In genomic region chr9:14156046-14156445, GRCh38 we compare ENCODE assay signal across 14 cellular contexts.
A peak's percentile ranks its signal among the peaks of the same experiment; 100 is the strongest.
DNase-seq lines count a peak whose midpoint lies in the region; ATAC-seq and TF ChIP-seq lines count a peak whose summit lies in the region.
"Had no signal": no experiment of that assay in that cellular context is flagged by ENCODE, and none has a peak within 500 bp of the region (broad histone marks: within the 10 kb centered on the region; RNA-seq: fewer than 3 reads in every experiment).

No MANE protein-coding gene starts in this region.

- no peaks in the 10 kb centered on the region for H3F3A ChIP-seq in OCI-LY1 (ENCODE audit: insufficient read depth, low read length)

- ATAC-seq in GM18861 (IDR thresholded peaks at IDR 0.05; ENCODE audit: unreplicated experiment) (peak; percentile 96), GM21390 (IDR thresholded peaks at IDR 0.05; ENCODE audit: unreplicated experiment) (peak; percentile 98), HG03060 (IDR thresholded peaks at IDR 0.05; ENCODE audit: low read depth, unreplicated experiment) (peak; percentile 92)
- ATAC-seq: activated naive CD4-positive, alpha-beta T cell treated with anti-CD3 and anti-CD28 coated beads, Interleukin-2, amount 50 U/mL, for 72 hours; mucosa of descending colon had no signal

- no peak for TF ChIP-seq CTCF in OCI-LY1 (IDR thresholded peaks at IDR 0.05; ENCODE audit: low read length)
- TF ChIP-seq CTCF in GM13977 (IDR thresholded peaks at IDR 0.05; ENCODE audit: extremely low read depth, insufficient read depth, missing control alignments): no peak

- H3K27ac ChIP-seq in OCI-LY1 (ENCODE audit: low read depth, low read length, poor library complexity, severe bottlenecking): no peak overlapping the region
- H3K27ac ChIP-seq in CD4-positive, alpha-beta memory T cell (ENCODE audit: low read depth, low read length): no peak overlapping the region

- no peaks in the 10 kb centered on the region for H3K9me3 Mint-ChIP-seq in activated CD4-positive, alpha-beta memory T cell treated with anti-CD3 and anti-CD28 coated beads, Interleukin-2, amount 10 ng/mL, durations not matched to agents 7 days and 5 days
- peaks cover 0 to 3% (median 0%) of the 10 kb centered on the region in 8 donors for H3K9me3 Mint-ChIP-seq in CD4-positive, alpha-beta memory T cell
- H3K9me3 Mint-ChIP-seq: activated naive CD4-positive, alpha-beta T cell treated with anti-CD3 and anti-CD28 coated beads, Interleukin-2, amount 50 U/mL, for 72 hours; H9 had no signal

- peak overlapping the region; percentile 31 for H3K4me2 ChIP-seq in OCI-LY1 (ENCODE audit: low read length)

- no peak for DNase-seq in activated CD4-positive, alpha-beta memory T cell treated with anti-CD3 and anti-CD28 coated beads, Interleukin-2, amount 10 ng/mL, durations not matched to agents 7 days and 5 days
- DNase-seq in CD4-positive, alpha-beta memory T cell: no peak
- DNase-seq in GM13977 (ENCODE audit: low spot score) (no peak), kidney glomerular epithelial cell (lab: John Stamatoyannopoulos, UW) (no peak)
- DNase-seq: activated CD4-positive, CD25-positive, alpha-beta regulatory T cell treated with anti-CD3 and anti-CD28 coated beads, Interleukin-2, amount 50 U/mL, for 72 hours; H9; mucosa of descending colon; NCI-H1048; sigmoid colon had no signal

- no peaks in the 10 kb centered on the region for H3K9me2 ChIP-seq in OCI-LY1 (ENCODE audit: low read depth, low read length)

- peaks cover 20% of the 10 kb centered on the region for H3K4me1 ChIP-seq in OCI-LY1 (ENCODE audit: insufficient read depth, low read length, severe bottlenecking)
- H3K4me1 ChIP-seq in CD4-positive, alpha-beta memory T cell (ENCODE audit: insufficient read depth, low read length): no peaks in the 10 kb centered on the region

- no peak overlapping the region for H2AFZ ChIP-seq in OCI-LY1 (ENCODE audit: low read length)

- no peak overlapping the region for H3K27ac Mint-ChIP-seq in activated CD4-positive, alpha-beta memory T cell treated with anti-CD3 and anti-CD28 coated beads, Interleukin-2, amount 10 ng/mL, durations not matched to agents 7 days and 5 days
- no peak overlapping the region for H3K27ac Mint-ChIP-seq in CD4-positive, alpha-beta memory T cell
- H3K27ac Mint-ChIP-seq: activated naive CD4-positive, alpha-beta T cell treated with anti-CD3 and anti-CD28 coated beads, Interleukin-2, amount 50 U/mL, for 72 hours; H9 had no signal

- no peaks in the 10 kb centered on the region for H3K36me3 ChIP-seq in OCI-LY1 (ENCODE audit: insufficient read depth, low read length)
- no peaks in the 10 kb centered on the region for H3K36me3 ChIP-seq in CD4-positive, alpha-beta memory T cell (ENCODE audit: insufficient read depth, low read length)
- H3K36me3 ChIP-seq: sigmoid colon had no signal

- no peaks in the 10 kb centered on the region for H4K20me1 ChIP-seq in OCI-LY1 (ENCODE audit: insufficient read depth, low read length)

- no peaks in the 10 kb centered on the region for H3K36me3 Mint-ChIP-seq in activated CD4-positive, alpha-beta memory T cell treated with anti-CD3 and anti-CD28 coated beads, Interleukin-2, amount 10 ng/mL, durations not matched to agents 7 days and 5 days (ENCODE audit: low read depth)
- H3K36me3 Mint-ChIP-seq in CD4-positive, alpha-beta memory T cell: no peaks in the 10 kb centered on the region
- H3K36me3 Mint-ChIP-seq: activated naive CD4-positive, alpha-beta T cell treated with anti-CD3 and anti-CD28 coated beads, Interleukin-2, amount 50 U/mL, for 72 hours had no signal

- H3K27me3 ChIP-seq in OCI-LY1 (ENCODE audit: insufficient read depth, low read length): no peaks in the 10 kb centered on the region
- H3K27me3 ChIP-seq in CD4-positive, alpha-beta memory T cell (ENCODE audit: insufficient read depth, low read length): no peaks in the 10 kb centered on the region
- H3K27me3 ChIP-seq: sigmoid colon had no signal

- CTCF ChIA-PET in activated CD4-positive, alpha-beta memory T cell treated with anti-CD3 and anti-CD28 coated beads, Interleukin-2, amount 10 ng/mL, durations not matched to agents 7 days and 5 days (lab: Charles Lee): no interaction called here
- CTCF ChIA-PET in CD4-positive, alpha-beta memory T cell (lab: Charles Lee; ENCODE audit: partially characterized antibody): no interaction called here

- in situ Hi-C loops in GM13977 (cut with MboI; ENCODE audit: low pct_unique_long_range_greater_than_20kb, low sequenced_read_pairs, unreplicated experiment): no loop called here

- H3K27me3 Mint-ChIP-seq in activated CD4-positive, alpha-beta memory T cell treated with anti-CD3 and anti-CD28 coated beads, Interleukin-2, amount 10 ng/mL, durations not matched to agents 7 days and 5 days: no peaks in the 10 kb centered on the region
- H3K27me3 Mint-ChIP-seq in CD4-positive, alpha-beta memory T cell: peaks cover 1 to 2% of the 10 kb centered on the region in 2 donors

- peaks cover 3% of the 10 kb centered on the region for H3K4me1 Mint-ChIP-seq in activated CD4-positive, alpha-beta memory T cell treated with anti-CD3 and anti-CD28 coated beads, Interleukin-2, amount 10 ng/mL, durations not matched to agents 7 days and 5 days
- peaks cover 0 to 7% (median 7%) of the 10 kb centered on the region in 4 donors for H3K4me1 Mint-ChIP-seq in CD4-positive, alpha-beta memory T cell

- H3K9me3 ChIP-seq in OCI-LY1 (ENCODE audit: low read length): no peaks in the 10 kb centered on the region
- H3K9me3 ChIP-seq in CD4-positive, alpha-beta memory T cell (ENCODE audit: control insufficient read depth in 1 of 2, low read length in 2 of 2): no peaks in the 10 kb centered on the region
- H3K9me3 ChIP-seq: mucosa of descending colon, sigmoid colon had no signal

- POLR2A ChIA-PET in activated CD4-positive, alpha-beta memory T cell treated with anti-CD3 and anti-CD28 coated beads, Interleukin-2, amount 10 ng/mL, durations not matched to agents 7 days and 5 days (lab: Charles Lee): no interaction called here
- POLR2A ChIA-PET in CD4-positive, alpha-beta memory T cell (lab: Charles Lee; ENCODE audit: partially characterized antibody): no interaction called here

- no peak overlapping the region for H3K9ac ChIP-seq in OCI-LY1 (ENCODE audit: low read length)

- H3K4me3 ChIP-seq in OCI-LY1 (ENCODE audit: low read depth, low read length, poor library complexity, severe bottlenecking): no peak overlapping the region
- no peak overlapping the region for H3K4me3 ChIP-seq in CD4-positive, alpha-beta memory T cell (ENCODE audit: low read length in 2 of 2)
- H3K4me3 ChIP-seq: mucosa of descending colon, sigmoid colon had no signal

- intact Hi-C loops in CD4-positive, alpha-beta memory T cell (cut with micrococcal nuclease): no loop called here

- H3K4me3 Mint-ChIP-seq in activated CD4-positive, alpha-beta memory T cell treated with anti-CD3 and anti-CD28 coated beads, Interleukin-2, amount 10 ng/mL, durations not matched to agents 7 days and 5 days: no peak overlapping the region
- H3K4me3 Mint-ChIP-seq in CD4-positive, alpha-beta memory T cell: no peak overlapping the region
- H3K4me3 Mint-ChIP-seq: H9 had no signal

- no peaks in the 10 kb centered on the region for H3K79me2 ChIP-seq in OCI-LY1 (ENCODE audit: insufficient read depth, low read length)
